Comparison of ENCODE assay signal across 20 cellular contexts in genomic region chr13:28185256-28185655, GRCh38. TPM values are rescaled to one million over a fixed set of nuclear protein-coding genes. Genes with fewer than 3 reads are reported as not detected.
A peak's percentile ranks its signal among the peaks of the same experiment; 100 is the strongest.
DNase-seq lines count a peak whose midpoint lies in the region; ATAC-seq and TF ChIP-seq lines count a peak whose summit lies in the region.
"Had no signal": no experiment of that assay in that cellular context is flagged by ENCODE, and none has a peak within 500 bp of the region (broad histone marks: within the 10 kb centered on the region; RNA-seq: fewer than 3 reads in every experiment).

No MANE protein-coding gene starts in this region.

- TF ChIP-seq CTCF in left ventricle myocardium inferior (IDR thresholded peaks at IDR 0.05; ENCODE audit: borderline replicate concordance) (no peak), astrocyte of the spinal cord (IDR thresholded peaks at IDR 0.05; ENCODE audit: low read depth, low read length) (no peak)

- peak overlapping the region in 4 of 6 donors; percentile 5 to 48 (median 32) for H3K27ac Mint-ChIP-seq in immature natural killer cell

- intact Hi-C loops in left ventricle myocardium inferior (cut with micrococcal nuclease) (no loop called here), left ventricle myocardium superior (cut with micrococcal nuclease) (no loop called here), posterior cingulate gyrus (cut with DNase I) (no loop called here)

- in situ Hi-C loops in astrocyte of the spinal cord (cut with HindIII; ENCODE audit: low sequenced_read_pairs), result no loop called here
- in situ Hi-C loops in HAP-1 (cut with MboI; ENCODE audit: low sequenced_read_pairs), result no loop called here

- no peaks in the 10 kb centered on the region for H3K9me3 ChIP-seq in left ventricle myocardium inferior (replicated peaks)
- no peaks in the 10 kb centered on the region for H3K9me3 ChIP-seq in HAP-1

- H3K4me1 ChIP-seq in left ventricle myocardium inferior (peaks cover 14% of the 10 kb centered on the region), HAP-1 (no peaks in the 10 kb centered on the region)

- H3K4me3 ChIP-seq in left ventricle myocardium inferior, result no peak overlapping the region
- no peak overlapping the region for H3K4me3 ChIP-seq in astrocyte of the spinal cord (ENCODE audit: low read depth, low read length)
- no peak overlapping the region for H3K4me3 ChIP-seq in HAP-1

- peak overlapping the region; percentile 39 for H3K27ac ChIP-seq in left ventricle myocardium inferior (replicated peaks)
- H3K27ac ChIP-seq: HL-60, RWPE1 had no signal

- H3K4me3 Mint-ChIP-seq in immature natural killer cell, result peak overlapping the region in 1 of 5 donors; percentile 3
- H3K4me3 Mint-ChIP-seq: H9 had no signal

- H3K36me3 ChIP-seq in left ventricle myocardium inferior (no peaks in the 10 kb centered on the region), HAP-1 (replicated peaks) (no peaks in the 10 kb centered on the region; the same call in 1 of the 2 replicates)

- H3K4me1 Mint-ChIP-seq in immature natural killer cell, result peaks cover 42 to 63% of the 10 kb centered on the region in 2 donors

- no peaks in the 10 kb centered on the region for H3K9me3 Mint-ChIP-seq in immature natural killer cell
- H3K9me3 Mint-ChIP-seq: H9 had no signal

- no peaks in the 10 kb centered on the region for H3K27me3 Mint-ChIP-seq in immature natural killer cell (ENCODE audit: low read depth in 3 of 3)

- H3K36me3 Mint-ChIP-seq in immature natural killer cell, result peaks cover 0 to 3% (median 0%) of the 10 kb centered on the region in 3 donors

- no peaks in the 10 kb centered on the region for H3K27me3 ChIP-seq in left ventricle myocardium inferior (ENCODE audit: low read depth)
- no peaks in the 10 kb centered on the region for H3K27me3 ChIP-seq in HAP-1 (ENCODE audit: low read depth)

- ATAC-seq in left ventricle myocardium superior (no peak), HG03520 (IDR thresholded peaks at IDR 0.05; ENCODE audit: unreplicated experiment) (no peak), HG03571 (IDR thresholded peaks at IDR 0.05; ENCODE audit: unreplicated experiment) (no peak)

- DNase-seq in left ventricle myocardium inferior, result no peak
- no peak for DNase-seq in left ventricle myocardium superior
- DNase-seq in astrocyte of the spinal cord (ENCODE audit: low read depth, low spot score), result peak; percentile 16
- no peak for DNase-seq in immature natural killer cell
- DNase-seq in HAP-1 (ENCODE audit: low spot score in 2 of 2), result no peak
- DNase-seq in posterior cingulate gyrus, result no peak
- DNase-seq: C1 segment of cervical spinal cord; EL; H9; NCI-H1048; NCI-H146; NCI-H2107; NCI-H345; NCI-H69; NK-92 treated with Interleukin-12 subunit alpha and Interleukin-12 subunit beta, amount 100 ng/mL, for 24 hours; OCI-M1 had no signal

RNA-seq across cellular contexts. Expression of gene PAN3, which starts 46.9 kb away (rescaled TPM):
- total RNA-seq in left ventricle myocardium inferior (9.6 TPM), left ventricle myocardium superior (9.7 TPM)
- polyA plus RNA-seq in immature natural killer cell, result 1 to 10 TPM; 3.4 to 6.0 (median 4.2) TPM
